ENCODE assay signal across 26 cellular contexts in genomic region chr14:105241641-105242040, GRCh38. TPM values are rescaled to one million over a fixed set of nuclear protein-coding genes. Genes with fewer than 3 reads are reported as not detected.
"Had no signal": no experiment of that assay in that cellular context is flagged by ENCODE, and none has a peak within 500 bp of the region (broad histone marks: within the 10 kb centered on the region; RNA-seq: fewer than 3 reads in every experiment).

No MANE protein-coding gene starts in this region.

- H3K9me3 Mint-ChIP-seq: activated CD4-positive, alpha-beta T cell treated with anti-CD3 and anti-CD28 coated beads, Interleukin-2, amount 10 ng/mL, durations not matched to agents 24 days and 14 days; activated naive CD4-positive, alpha-beta T cell treated with anti-CD3 and anti-CD28 coated beads, Interleukin-2, amount 50 U/mL, for 72 hours; activated T-cell treated with anti-CD3 and anti-CD28 coated beads, Interleukin-2, amount 50 U/mL, for 4 hours; WTC11 had no signal

- H3K27me3 Mint-ChIP-seq: activated CD4-positive, alpha-beta T cell treated with anti-CD3 and anti-CD28 coated beads, Interleukin-2, amount 10 ng/mL, durations not matched to agents 24 days and 14 days; T-helper 17 cell had no signal

- H3K27me3 ChIP-seq: brain microvascular endothelial cell, cardiac muscle cell had no signal

- DNase-seq: activated CD4-positive, alpha-beta T cell treated with anti-CD3 and anti-CD28 coated beads, Interleukin-2, amount 10 ng/mL, durations not matched to agents 24 days and 14 days; activated CD4-positive, alpha-beta T cell treated with anti-CD3 and anti-CD28 coated beads, Interleukin-2, amount 50 U/mL, for 48 hours; activated CD4-positive, CD25-positive, alpha-beta regulatory T cell treated with anti-CD3 and anti-CD28 coated beads, Interleukin-2, amount 50 U/mL, for 72 hours; activated CD8-positive, alpha-beta memory T cell treated with anti-CD3 and anti-CD28 coated beads for 24 hours; activated effector memory CD4-positive, alpha-beta T cell treated with anti-CD3 and anti-CD28 coated beads, Interleukin-2, amount 50 U/mL, for 16 hours; activated naive CD4-positive, alpha-beta T cell treated with Interleukin-2 at 50 U/mL for 16 hours; activated T-cell treated with anti-CD3 and anti-CD28 coated beads, Interleukin-2, amount 50 U/mL, for 4 hours; amygdala; brain microvascular endothelial cell; Karpas-422; MM.1S; NCI-H1105; NCI-H1436; NCI-H1694 treated with DMSO at 0.1 percent for 48 hours; NCI-H2029 treated with DMSO at 0.1 percent for 48 hours; NCI-H345; NCI-H510A; NCI-H526 treated with DMSO at 0.1 percent for 48 hours; NK-92 treated with Interleukin-12 subunit alpha and Interleukin-12 subunit beta, amount 100 ng/mL, for 24 hours; SIG-M5; T-helper 17 cell; T-helper 9 cell had no signal

- H3K36me3 ChIP-seq: brain microvascular endothelial cell, cardiac muscle cell had no signal

- H3K27ac Mint-ChIP-seq: activated CD4-positive, alpha-beta T cell treated with anti-CD3 and anti-CD28 coated beads, Interleukin-2, amount 10 ng/mL, durations not matched to agents 24 days and 14 days; activated naive CD4-positive, alpha-beta T cell treated with anti-CD3 and anti-CD28 coated beads, Interleukin-2, amount 50 U/mL, for 72 hours; T-helper 17 cell; WTC11 had no signal

- H3K4me3 Mint-ChIP-seq: activated CD4-positive, alpha-beta T cell treated with anti-CD3 and anti-CD28 coated beads, Interleukin-2, amount 10 ng/mL, durations not matched to agents 24 days and 14 days; activated T-cell treated with anti-CD3 and anti-CD28 coated beads, Interleukin-2, amount 50 U/mL, for 4 hours; T-helper 17 cell; WTC11 had no signal

- H3K4me3 ChIP-seq: cardiac muscle cell, K562 had no signal

- H3K4me1 Mint-ChIP-seq: WTC11 had no signal

- H3K36me3 Mint-ChIP-seq: activated naive CD4-positive, alpha-beta T cell treated with anti-CD3 and anti-CD28 coated beads, Interleukin-2, amount 50 U/mL, for 72 hours; WTC11 had no signal

- ATAC-seq: activated naive CD4-positive, alpha-beta T cell treated with anti-CD3 and anti-CD28 coated beads, Interleukin-2, amount 50 U/mL, for 72 hours; activated T-cell treated with anti-CD3 and anti-CD28 coated beads, Interleukin-2, amount 50 U/mL, for 4 hours; K562; T-helper 17 cell; WTC11 had no signal

- H3K27ac ChIP-seq: brain microvascular endothelial cell, cardiac muscle cell had no signal

RNA-seq across cellular contexts. Expression of gene BTBD6, which starts 6.7 kb away (rescaled TPM):
- total RNA-seq: K562 had no signal
